8 cellular contexts compared by ENCODE assay signal in genomic region chr16:67170948-67171649, GRCh38. TPM values are rescaled to one million over a fixed set of nuclear protein-coding genes. Genes with fewer than 3 reads are reported as not detected.
DNase-seq lines count a peak whose midpoint lies in the region; ATAC-seq and TF ChIP-seq lines count a peak whose summit lies in the region.

No MANE protein-coding gene starts in this region.

- no peak overlapping the region for H3K23ac ChIP-seq in mesendoderm (ENCODE audit: low read length)

- H3K27me3 Mint-ChIP-seq in MCF 10A (ENCODE audit: insufficient read depth, unreplicated experiment), result no peaks in the 10 kb centered on the region

- H3K4me3 Mint-ChIP-seq in MCF 10A (ENCODE audit: unreplicated experiment), result peak overlapping the region; percentile 83

- WGBS in mesendoderm (ENCODE audit: extremely low coverage, insufficient coverage, low lambda C conversion rate), result no CpG with 5 or more reads among the region's 14 CpGs

- peak overlapping the region; percentile 23 for H2BK5ac ChIP-seq in mesendoderm (ENCODE audit: low read length)

- H3K79me1 ChIP-seq in mesendoderm (ENCODE audit: low read length), result no peaks in the 10 kb centered on the region

- H3K4me1 ChIP-seq in ACC112 (ENCODE audit: control insufficient read depth, insufficient read depth, low read length, unreplicated experiment) (peaks cover 31% of the 10 kb centered on the region), mesendoderm (ENCODE audit: control insufficient read depth, low read depth, low read length) (peaks cover 8% of the 10 kb centered on the region)

- H3K18ac ChIP-seq in mesendoderm (ENCODE audit: low read length), result no peak overlapping the region

- H3K4me2 ChIP-seq in mesendoderm (ENCODE audit: low read length), result peak overlapping the region; percentile 85

- H3K27ac ChIP-seq in ACC112 (ENCODE audit: low read depth, low read length), result peak overlapping the region; percentile 90
- H3K27ac ChIP-seq in mesendoderm (ENCODE audit: low read depth, low read length), result no peak overlapping the region

- no peak overlapping the region for H2BK15ac ChIP-seq in mesendoderm (replicated peaks; ENCODE audit: low read depth)

- peak overlapping the region; percentile 90 for H3K27ac Mint-ChIP-seq in MCF 10A (ENCODE audit: low read depth, unreplicated experiment)

- no peak overlapping the region for H4K5ac ChIP-seq in mesendoderm (ENCODE audit: low read length)

- no peak for ATAC-seq in HG03565 (IDR thresholded peaks at IDR 0.05; ENCODE audit: unreplicated experiment)
- no peak for ATAC-seq in GM18861 (IDR thresholded peaks at IDR 0.05; ENCODE audit: unreplicated experiment)

- H3K4me1 Mint-ChIP-seq in MCF 10A (ENCODE audit: insufficient read depth, unreplicated experiment), result peaks cover 41% of the 10 kb centered on the region

- H2BK120ac ChIP-seq in mesendoderm (ENCODE audit: low read depth, low read length), result no peak overlapping the region

- no peak overlapping the region for H4K8ac ChIP-seq in mesendoderm (ENCODE audit: low read depth, low read length)

- H3K56ac ChIP-seq in mesendoderm (ENCODE audit: low read length), result peak overlapping the region; percentile 91

- no peaks in the 10 kb centered on the region for H3K9me3 Mint-ChIP-seq in MCF 10A (ENCODE audit: unreplicated experiment)

- POLR2A ChIA-PET in MCF 10A (lab: Yijun Ruan, JAX), result interaction anchor here (0.9 to 2.8 kb wide), 9 partner anchors 11 to 290 kb away, joined by 3 to 51 read pairs (median 5); partner anchors contain the start of genes ELMO3, FBXL8, MATCAP1 and PDP2

- H3K79me2 ChIP-seq in ACC112 (ENCODE audit: control insufficient read depth, insufficient read depth, low read length, unreplicated experiment), result peaks cover 3% of the 10 kb centered on the region
- no peaks in the 10 kb centered on the region for H3K79me2 ChIP-seq in mesendoderm (ENCODE audit: control insufficient read depth, insufficient read depth, low read length)

- H3K4me3 ChIP-seq in ACC112 (ENCODE audit: low read depth, low read length) (peak overlapping the region; percentile 80), HFF-Myc (replicated peaks; ENCODE audit: low read depth, low read length) (peak overlapping the region; percentile 42), mesendoderm (ENCODE audit: low read length) (peak overlapping the region; percentile 33)

- BruUV-seq in MCF 10A (replicated peaks; lab: Mats Ljungman, UMichigan), result TSS peak; percentile 44

- H3K4ac ChIP-seq in mesendoderm (ENCODE audit: low read depth, low read length), result no peak overlapping the region

- H3K27me3 ChIP-seq in ACC112 (ENCODE audit: insufficient read depth, low read length) (no peaks in the 10 kb centered on the region), mesendoderm (ENCODE audit: insufficient read depth, low read length, poor library complexity) (peaks cover 40% of the 10 kb centered on the region)

- peak overlapping the region; percentile 82 for H3K9ac ChIP-seq in mesendoderm (ENCODE audit: low read length)

- peak overlapping the region; percentile 84 for H2AFZ ChIP-seq in ACC112 (ENCODE audit: low read length, unreplicated experiment)

- H2AK5ac ChIP-seq in mesendoderm (ENCODE audit: low read length), result peak overlapping the region; percentile 27

- peaks cover 17% of the 10 kb centered on the region for H3K36me3 Mint-ChIP-seq in MCF 10A (ENCODE audit: insufficient read depth, unreplicated experiment)

- no peaks in the 10 kb centered on the region for H3K36me3 ChIP-seq in ACC112 (ENCODE audit: insufficient read depth, low read length)
- no peaks in the 10 kb centered on the region for H3K36me3 ChIP-seq in mesendoderm (ENCODE audit: control insufficient read depth, insufficient read depth, low read length)

- TF ChIP-seq CTCF in HFF-Myc (IDR thresholded peaks at IDR 0.05; ENCODE audit: low read depth, low read length, missing control alignments) (no peak), MCF 10A (IDR thresholded peaks at IDR 0.05; ENCODE audit: unreplicated experiment) (no peak)

- intact Hi-C loops in MCF 10A (cut with micrococcal nuclease), result loop anchor here (1.0 kb wide), 1 partner anchor 10 kb away; no protein-coding TSS in a partner anchor

- CTCF ChIA-PET in MCF 10A (lab: Yijun Ruan, JAX), result interaction anchor here (1.0 kb wide), 1 partner anchor 12 kb away, joined by 4 read pairs; the partner anchor contains the start of genes FBXL8 and TRADD

- DNase-seq in HFF-Myc (ENCODE audit: extremely low read depth, low read depth) (no peak), MCF 10A (ENCODE audit: unreplicated experiment) (no peak), mesendoderm (peak; percentile 34), NCI-H526 (lab: John Stamatoyannopoulos, UW) (no peak), AG08396 (ENCODE audit: low spot score) (no peak)

RNA-seq across cellular contexts. Expression of gene NOL3, which starts 0.8 kb away (rescaled TPM):
- 49.8 and 65.7 TPM in 2 replicates for total RNA-seq in MCF 10A (2022)
- polyA plus RNA-seq in mesendoderm (2013, experiment 1 of 2), result 1.3 TPM
- polyA plus RNA-seq in mesendoderm (2013, experiment 2 of 2), result 1.1 TPM

RNA-seq across cellular contexts. Expression of gene HSF4, which starts 6.6 kb away (rescaled TPM):
- total RNA-seq in MCF 10A (2022), result 34.3 and 34.8 TPM in 2 replicates
- polyA plus RNA-seq in mesendoderm (2013, experiment 1 of 2), result not detected
- not detected for polyA plus RNA-seq in mesendoderm (2013, experiment 2 of 2)

RNA-seq across cellular contexts. Expression of gene FBXL8, which starts 11.3 kb away (rescaled TPM):
- total RNA-seq in MCF 10A (2022), result 15.9 and 17.2 TPM in 2 replicates
- 0.08 TPM for polyA plus RNA-seq in mesendoderm (2013, experiment 1 of 2)
- polyA plus RNA-seq in mesendoderm (2013, experiment 2 of 2), result 0.06 TPM

RNA-seq across cellular contexts. Expression of gene TRADD, which starts 11.4 kb away (rescaled TPM):
- total RNA-seq in MCF 10A (2022), result 12.9 and 13.3 TPM in 2 replicates
- polyA plus RNA-seq in mesendoderm (2013, experiment 1 of 2), result 0.15 TPM
- polyA plus RNA-seq in mesendoderm (2013, experiment 2 of 2), result 0.08 TPM

RNA-seq across cellular contexts. Expression of gene MATCAP1, which starts 12.7 kb away (rescaled TPM):
- total RNA-seq in MCF 10A (2022), result 18.1 and 18.7 TPM in 2 replicates
- polyA plus RNA-seq in mesendoderm (2013, experiment 1 of 2), result 9.7 TPM
- 8.2 TPM for polyA plus RNA-seq in mesendoderm (2013, experiment 2 of 2)
